ENCODE assay signal across 29 cellular contexts in the genomic region with DNA sequence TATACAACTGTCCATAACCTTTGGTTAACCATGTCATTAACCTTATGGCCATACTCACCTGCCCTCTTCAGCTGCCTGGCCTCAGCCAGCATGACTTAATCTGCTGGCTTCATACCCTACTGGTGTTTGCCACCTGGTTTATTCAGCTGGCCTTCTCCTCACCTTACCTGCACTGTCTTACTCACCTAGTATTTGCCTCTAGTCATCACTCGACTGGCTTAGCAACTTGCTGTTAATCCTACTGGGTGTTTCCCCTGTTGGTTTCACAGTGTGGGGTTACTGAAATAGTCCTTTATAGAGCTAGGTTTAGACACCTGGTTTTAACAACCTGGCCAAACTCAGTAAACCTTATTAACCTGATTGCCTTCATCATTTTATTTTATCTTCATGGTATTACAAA.
"Had no signal": no experiment of that assay in that cellular context is flagged by ENCODE, and none has a peak within 500 bp of the region (broad histone marks: within the 10 kb centered on the region; RNA-seq: fewer than 3 reads in every experiment).

No MANE protein-coding gene starts in this region.

- ATAC-seq: activated T-cell treated with anti-CD3 and anti-CD28 coated beads, Interleukin-2, amount 50 U/mL, for 72 hours; left lung; lower lobe of right lung; natural killer cell; psoas muscle; stimulated activated effector memory CD8-positive, alpha-beta T cell treated with anti-CD3 and anti-CD28 coated beads, Interleukin-12 subunit alpha, Interleukin-12 subunit beta, amount 100 ng/mL, for 72 hours had no signal

- H3K4me1 ChIP-seq: colonic mucosa, left lung, lower lobe of right lung, neural progenitor cell, parathyroid adenoma, psoas muscle, sigmoid colon, stomach, thyroid gland had no signal

- H3K9me3 ChIP-seq: colonic mucosa, left lung, lower lobe of right lung, psoas muscle, thyroid gland had no signal

- H3K27me3 ChIP-seq: cardiac muscle cell, colonic mucosa, left lung, neural progenitor cell, sigmoid colon, stomach, thyroid gland had no signal

- H3K36me3 ChIP-seq: cardiac muscle cell, colonic mucosa, left lung, lower lobe of right lung, neural progenitor cell, sigmoid colon, stomach, thyroid gland had no signal

- H3K4me3 ChIP-seq: cardiac muscle cell, colonic mucosa, left lung, lower lobe of right lung, neural progenitor cell, psoas muscle, sigmoid colon, stomach, thyroid gland had no signal

- H3K27ac ChIP-seq: cardiac muscle cell, colonic mucosa, left lung, lower lobe of right lung, neural progenitor cell, parathyroid adenoma, psoas muscle, sigmoid colon, stomach, thyroid gland had no signal

- DNase-seq: activated CD4-positive, alpha-beta T cell treated with anti-CD3 and anti-CD28 coated beads for 4 hours; activated CD4-positive, alpha-beta T cell treated with anti-CD3 and anti-CD28 coated beads, Interleukin-2, amount 50 U/mL, for 4 hours; activated CD4-positive, CD25-positive, alpha-beta regulatory T cell; activated effector memory CD4-positive, alpha-beta T cell treated with Interleukin-2 at 50 U/mL for 16 hours; activated naive CD4-positive, alpha-beta T cell treated with Interleukin-2 at 50 U/mL for 16 hours; activated T-cell treated with anti-CD3 and anti-CD28 coated beads for 4 hours; activated T-cell treated with anti-CD3 and anti-CD28 coated beads, Interleukin-2, amount 50 U/mL, for 72 hours; anterior cingulate cortex; cerebellar nuclear complex; colonic mucosa; effector CD8-positive, alpha-beta T cell; erythroblast; kidney glomerular epithelial cell; left lung; lower lobe of right lung; mesendoderm; natural killer cell; occipital lobe; psoas muscle; sigmoid colon; small intestine; stimulated activated CD4-positive, alpha-beta T cell treated with anti-CD3 and anti-CD28 coated beads, Interleukin-4, amount 100 ng/mL, for 24 hours; stomach; T-helper 1 cell; thyroid gland had no signal
